7 cellular contexts compared by ENCODE assay signal in genomic region chr2:105545731-105546622, GRCh38.
DNase-seq lines count a peak whose midpoint lies in the region; TF ChIP-seq lines count a peak whose summit lies in the region.

No MANE protein-coding gene starts in this region.

- TF ChIP-seq CTCF in GM12865 (IDR thresholded peaks at IDR 0.05; ENCODE audit: insufficient read depth, low read depth, low read length, missing control alignments) (peak; percentile 73), OCI-LY1 (IDR thresholded peaks at IDR 0.05; ENCODE audit: low read length) (peak; percentile 85), esophagus muscularis mucosa (IDR thresholded peaks at IDR 0.05) (peak; percentile 61 to 81 (median 66)), neural cell (IDR thresholded peaks at IDR 0.05; ENCODE audit: poor library complexity, severe bottlenecking) (peak; percentile 66), testis (IDR thresholded peaks at IDR 0.05) (peak; percentile 52 to 78 (median 74))

- no peaks in the 10 kb centered on the region for H3K9me3 ChIP-seq in OCI-LY1 (ENCODE audit: low read length)
- H3K9me3 ChIP-seq in esophagus muscularis mucosa: no peaks in the 10 kb centered on the region
- no peaks in the 10 kb centered on the region for H3K9me3 ChIP-seq in neural cell (ENCODE audit: low read length)
- H3K9me3 ChIP-seq in testis: no peaks in the 10 kb centered on the region

- H3K27me3 ChIP-seq in OCI-LY1 (ENCODE audit: insufficient read depth, low read length): no peaks in the 10 kb centered on the region
- peaks cover 0 to 10% (median 0%) of the 10 kb centered on the region in 4 donors for H3K27me3 ChIP-seq in esophagus muscularis mucosa
- no peaks in the 10 kb centered on the region for H3K27me3 ChIP-seq in neural cell (ENCODE audit: insufficient read depth, low read depth, low read length)
- no peaks in the 10 kb centered on the region for H3K27me3 ChIP-seq in testis

- H2AFZ ChIP-seq in OCI-LY1 (ENCODE audit: low read length): no peak overlapping the region
- H2AFZ ChIP-seq in neural cell (ENCODE audit: low read depth, low read length): no peak overlapping the region

- peak; percentile 59 for DNase-seq in GM12865 (ENCODE audit: low read depth)
- DNase-seq in HPDE6-E6E7 (ENCODE audit: extremely low spot score): peak; percentile 76
- peak; percentile 68 for DNase-seq in activated T-cell treated with anti-CD3 and anti-CD28 coated beads for 1 hour (ENCODE audit: low read depth)
- peak; percentile 90 for DNase-seq in esophagus muscularis mucosa (ENCODE audit: extremely low spot score)
- DNase-seq in testis: peak; percentile 83

- WGBS in esophagus muscularis mucosa: 28% methylated on average over 7 of the region's 10 CpGs
- 40 to 41% methylated on average over 10 of the region's 10 CpGs for WGBS in testis, 2 donors

- H3K9ac ChIP-seq in OCI-LY1 (ENCODE audit: low read length): no peak overlapping the region
- no peak overlapping the region for H3K9ac ChIP-seq in neural cell (ENCODE audit: low read length)

- peak; percentile 45 for TF ChIP-seq RAD21 in neural cell (conservative IDR thresholded peaks at IDR 0.05)

- intact Hi-C loops in esophagus muscularis mucosa (cut with DNase I) (no loop called here), testis (cut with DNase I; ENCODE audit: low total_unique reads) (no loop called here)

- H3K4me3 ChIP-seq in GM12865 (ENCODE audit: low read depth, low read length): no peak overlapping the region
- no peak overlapping the region for H3K4me3 ChIP-seq in OCI-LY1 (ENCODE audit: low read depth, low read length, poor library complexity, severe bottlenecking)
- H3K4me3 ChIP-seq in esophagus muscularis mucosa: no peak overlapping the region
- H3K4me3 ChIP-seq in neural cell (ENCODE audit: low read length): no peak overlapping the region
- H3K4me3 ChIP-seq in testis: no peak overlapping the region

- H3F3A ChIP-seq in OCI-LY1 (ENCODE audit: insufficient read depth, low read length) (no peaks in the 10 kb centered on the region), neural cell (ENCODE audit: insufficient read depth, low read length, poor library complexity, severe bottlenecking) (no peaks in the 10 kb centered on the region)

- no peaks in the 10 kb centered on the region for H3K4me1 ChIP-seq in OCI-LY1 (ENCODE audit: insufficient read depth, low read length, severe bottlenecking)
- H3K4me1 ChIP-seq in esophagus muscularis mucosa: peaks cover 0 to 7% (median 0%) of the 10 kb centered on the region in 4 donors
- H3K4me1 ChIP-seq in testis: no peaks in the 10 kb centered on the region

- H3K9me2 ChIP-seq in OCI-LY1 (ENCODE audit: low read depth, low read length): no peaks in the 10 kb centered on the region
- H3K9me2 ChIP-seq in neural cell (ENCODE audit: insufficient read depth, low read length): no peaks in the 10 kb centered on the region

- H4K20me1 ChIP-seq in OCI-LY1 (ENCODE audit: insufficient read depth, low read length) (no peaks in the 10 kb centered on the region), neural cell (ENCODE audit: insufficient read depth) (no peaks in the 10 kb centered on the region)

- H3K36me3 ChIP-seq in OCI-LY1 (ENCODE audit: insufficient read depth, low read length) (no peaks in the 10 kb centered on the region), esophagus muscularis mucosa (no peaks in the 10 kb centered on the region), neural cell (ENCODE audit: insufficient read depth, low read length) (no peaks in the 10 kb centered on the region), testis (ENCODE audit: low read depth, missing control alignments) (no peaks in the 10 kb centered on the region)

- TF ChIP-seq POLR2A in esophagus muscularis mucosa (IDR thresholded peaks at IDR 0.05; ENCODE audit: low read depth): no peak
- TF ChIP-seq POLR2A in testis (IDR thresholded peaks at IDR 0.05): no peak

- H3K27ac ChIP-seq in OCI-LY1 (ENCODE audit: low read depth, low read length, poor library complexity, severe bottlenecking) (no peak overlapping the region), esophagus muscularis mucosa (replicated peaks in 1 of 4) (no peak overlapping the region), neural cell (ENCODE audit: low read length) (no peak overlapping the region), testis (no peak overlapping the region)

- no peak for TF ChIP-seq EP300 in esophagus muscularis mucosa (IDR thresholded peaks at IDR 0.05)
- no peak for TF ChIP-seq EP300 in neural cell (conservative IDR thresholded peaks at IDR 0.05; ENCODE audit: poor library complexity, severe bottlenecking)

- H3K79me2 ChIP-seq in OCI-LY1 (ENCODE audit: insufficient read depth, low read length) (no peaks in the 10 kb centered on the region), neural cell (replicated peaks; ENCODE audit: insufficient read depth, low read length) (no peaks in the 10 kb centered on the region)

- no peak overlapping the region for H3K4me2 ChIP-seq in OCI-LY1 (ENCODE audit: low read length)
- H3K4me2 ChIP-seq in neural cell (ENCODE audit: low read length): no peak overlapping the region

TF ChIP-seq in neural cell, 6 proteins besides CTCF, POLR2A, EP300 and RAD21:
- TF ChIP-seq SMC3 (conservative IDR thresholded peaks at IDR 0.05; ENCODE audit: poor library complexity) (peak; percentile 60), MXI1 (conservative IDR thresholded peaks at IDR 0.05; ENCODE audit: poor library complexity, severe bottlenecking) (no peak), EZH2 (IDR thresholded peaks at IDR 0.05; ENCODE audit: borderline replicate concordance, insufficient read depth, low read length, poor library complexity, severe bottlenecking) (no peak)
